7 cellular contexts compared by ENCODE assay signal in genomic region chr2:231666171-231667095, GRCh38. TPM values are rescaled to one million over a fixed set of nuclear protein-coding genes. Genes with fewer than 3 reads are reported as not detected.
DNase-seq lines count a peak whose midpoint lies in the region; ATAC-seq, FAIRE-seq and TF ChIP-seq lines count a peak whose summit lies in the region.

No MANE protein-coding gene starts in this region.

- peak overlapping the region; percentile 3 for H3K4ac ChIP-seq in trophoblast cell (ENCODE audit: low read depth, low read length)

- peak; percentile 64 for FAIRE-seq in H54 (lab: Jason Lieb, UNC)

- H3K79me1 ChIP-seq in trophoblast cell (ENCODE audit: low read length) = peaks cover 26% of the 10 kb centered on the region

- peak overlapping the region; percentile 97 for H4K91ac ChIP-seq in trophoblast cell (ENCODE audit: low read depth, low read length)

- H4K12ac ChIP-seq in trophoblast cell (ENCODE audit: low read depth, low read length) = peak overlapping the region; percentile 73

- no peaks in the 10 kb centered on the region for H3K27me3 ChIP-seq in trophoblast cell (ENCODE audit: insufficient read depth, low read length)

- 1 to 4% (median 2%) methylated on average over 31 to 32 of the region's 32 CpGs for WGBS in adipose tissue, 3 donors
- WGBS in trophoblast cell (ENCODE audit: extremely low coverage, insufficient coverage, insufficient read length) = no CpG with 5 or more reads among the region's 32 CpGs

- H3K27ac ChIP-seq in adipose tissue (ENCODE audit: low read depth, low read length) (peak overlapping the region; percentile 79), trophoblast cell (ENCODE audit: low read depth, low read length) (peak overlapping the region; percentile 65)

- intact Hi-C loops in left ventricle myocardium superior (cut with micrococcal nuclease) = loop anchor here (5.0 kb wide), 1 partner anchor 54 kb away; no protein-coding TSS in a partner anchor

- peak overlapping the region; percentile 95 for H4K8ac ChIP-seq in trophoblast cell (ENCODE audit: low read depth, low read length)

- peak overlapping the region; percentile 60 for H2BK5ac ChIP-seq in trophoblast cell (ENCODE audit: low read depth, low read length, poor library complexity)

- H3K4me3 ChIP-seq in trophoblast cell (ENCODE audit: low read depth, low read length) = no peak overlapping the region

- peak overlapping the region; percentile 83 for H3K18ac ChIP-seq in trophoblast cell (ENCODE audit: low read length)

- no peak overlapping the region for H3K23ac ChIP-seq in trophoblast cell (ENCODE audit: low read length)

- TF ChIP-seq POLR2A in GM10847 (IDR thresholded peaks at IDR 0.05; ENCODE audit: extremely low read depth, insufficient read length) (peak; percentile 86), H54 (IDR thresholded peaks at IDR 0.05; ENCODE audit: low read depth, low read length) (peak; percentile 79)

- peak overlapping the region; percentile 86 for H2BK120ac ChIP-seq in trophoblast cell (ENCODE audit: insufficient read depth, low read length, poor library complexity)

- peak; percentile 89 for ATAC-seq in left ventricle myocardium superior

- H2AK5ac ChIP-seq in trophoblast cell (ENCODE audit: low read length) = peak overlapping the region; percentile 75

- H3K4me2 ChIP-seq in trophoblast cell (ENCODE audit: low read length) = peak overlapping the region; percentile 60

- peaks cover 3% of the 10 kb centered on the region for H3K9me3 ChIP-seq in trophoblast cell (ENCODE audit: insufficient read depth, low read depth, low read length)

- peak overlapping the region; percentile 76 for H2BK12ac ChIP-seq in trophoblast cell (ENCODE audit: low read length)

- H3K79me2 ChIP-seq in trophoblast cell (ENCODE audit: control insufficient read depth, insufficient read depth, low read length, poor library complexity) = peaks cover 5% of the 10 kb centered on the region

- H3K36me3 ChIP-seq in trophoblast cell (ENCODE audit: control insufficient read depth in 1 of 2, insufficient read depth in 2 of 2, low read length in 2 of 2) = no peaks in the 10 kb centered on the region

- H3K9ac ChIP-seq in trophoblast cell (ENCODE audit: low read length) = peak overlapping the region; percentile 11

- peak overlapping the region; percentile 82 for H2AFZ ChIP-seq in trophoblast cell (ENCODE audit: insufficient read depth, low read length, poor library complexity)

- H3K4me1 ChIP-seq in trophoblast cell (ENCODE audit: control insufficient read depth in 1 of 2, insufficient read depth in 2 of 2, low read length in 2 of 2) = peaks cover 26 to 31% of the 10 kb centered on the region in 2 experiments

- H3K14ac ChIP-seq in trophoblast cell (ENCODE audit: low read length) = peak overlapping the region; percentile 82

- DNase-seq in H54 (ENCODE audit: insufficient read length, low spot score) (peak; percentile 91), M059J (ENCODE audit: low read depth) (peak; percentile 97), left ventricle myocardium superior (peak; percentile 97), trophoblast cell (peak; percentile 99), KG1 (lab: John Stamatoyannopoulos, UW) (no peak)

RNA-seq across cellular contexts. Expression of gene PTMA, which starts 41.9 kb away (rescaled TPM):
- 1,301 and 1,473 TPM in 2 replicates for total RNA-seq in M059J (2014; rRNA removed; shearing (Covaris generic))
- polyA plus RNA-seq in adipose tissue = 1,000 to 10,000 TPM; 1,266 to 1,426 (median 1,342) TPM
- total RNA-seq in left ventricle myocardium superior = 207 TPM
- polyA plus RNA-seq in trophoblast cell (2013) = 1,343 and 1,403 TPM in 2 replicates
